20 cellular contexts compared by ENCODE assay signal in the genomic region with DNA sequence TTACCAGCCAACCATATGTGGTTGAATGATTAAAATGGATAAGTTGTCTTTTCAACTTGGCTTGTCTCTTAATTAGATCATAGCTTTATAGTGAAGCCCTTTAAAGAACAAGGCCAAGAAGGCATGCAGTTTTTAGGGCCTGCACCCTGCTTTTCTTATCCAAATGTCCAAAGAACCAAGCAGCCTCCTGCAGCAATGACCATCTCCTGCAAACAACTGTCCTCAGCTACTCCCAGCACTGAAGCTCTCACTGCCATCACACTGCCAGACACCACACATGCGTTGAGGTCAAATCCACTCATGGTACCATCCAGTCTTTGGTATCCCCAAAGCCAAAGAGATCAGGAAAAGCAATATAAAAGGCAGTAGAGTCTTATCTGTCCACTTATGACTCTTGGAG.
DNase-seq lines count a peak whose midpoint lies in the region; ATAC-seq and TF ChIP-seq lines count a peak whose summit lies in the region.
"Had no signal": no experiment of that assay in that cellular context is flagged by ENCODE, and none has a peak within 500 bp of the region (broad histone marks: within the 10 kb centered on the region; RNA-seq: fewer than 3 reads in every experiment).

No MANE protein-coding gene starts in this region.

- H3K9me3 Mint-ChIP-seq in neural progenitor cell = peaks cover 5% of the 10 kb centered on the region

- no peaks in the 10 kb centered on the region for H3F3A ChIP-seq in neural progenitor cell (ENCODE audit: low read depth)

- DNase-seq in NCI-H82 treated with DMSO at 0.1 percent for 48 hours (lab: John Stamatoyannopoulos, UW; ENCODE audit: unreplicated experiment) = peak; percentile 25
- DNase-seq in esophagus muscularis mucosa (ENCODE audit: extremely low spot score) = peak; percentile 26
- DNase-seq in neural progenitor cell (ENCODE audit: low spot score) = no peak
- no peak for DNase-seq in iPS-NIHi11 (ENCODE audit: low spot score)
- DNase-seq in glomerular visceral epithelial cell (ENCODE audit: extremely low spot score) = no peak
- DNase-seq: C1 segment of cervical spinal cord; CD4-positive, CD25-positive, alpha-beta regulatory T cell; CD8-positive, alpha-beta memory T cell; COR-L47; DMS 273 treated with DMSO at 0.1 percent for 48 hours; DMS53; DND-41; EL; HCEC 1CT; IMR-90 had no signal

- intact Hi-C loops in esophagus muscularis mucosa (cut with DNase I) = no loop called here

- peak overlapping the region; percentile 14 for H3K4me2 ChIP-seq in neural progenitor cell

- H3K4me3 ChIP-seq in HUES48 (ENCODE audit: low read depth, low read length) (peak overlapping the region; percentile 28), esophagus muscularis mucosa (no peak overlapping the region), neural progenitor cell (no peak overlapping the region)
- H3K4me3 ChIP-seq: GM12878, K562 had no signal

- no peak for TF ChIP-seq CTCF in esophagus muscularis mucosa (IDR thresholded peaks at IDR 0.05)
- TF ChIP-seq CTCF in neural progenitor cell (IDR thresholded peaks at IDR 0.05) = no peak

- H3K36me3 Mint-ChIP-seq in neural progenitor cell = no peaks in the 10 kb centered on the region

- no peak overlapping the region for H3K4me3 Mint-ChIP-seq in neural progenitor cell
- H3K4me3 Mint-ChIP-seq: B cell; CD4-positive, CD25-positive, alpha-beta regulatory T cell; CD8-positive, alpha-beta memory T cell had no signal

- WGBS in esophagus muscularis mucosa = 67% methylated on average over 1 of the region's 1 CpG

- peaks cover 3% of the 10 kb centered on the region for H3K4me1 Mint-ChIP-seq in neural progenitor cell
- H3K4me1 Mint-ChIP-seq: B cell; CD4-positive, CD25-positive, alpha-beta regulatory T cell; CD8-positive, alpha-beta memory T cell had no signal

- TF ChIP-seq EP300 in esophagus muscularis mucosa (IDR thresholded peaks at IDR 0.05) = no peak

- no peak for ATAC-seq in HG03442 (IDR thresholded peaks at IDR 0.05; ENCODE audit: unreplicated experiment)
- ATAC-seq: GM12878, K562 had no signal

- TF ChIP-seq POLR2A in esophagus muscularis mucosa (IDR thresholded peaks at IDR 0.05; ENCODE audit: low read depth) = no peak

- H3K9me3 ChIP-seq in HUES48 (ENCODE audit: control insufficient read depth, insufficient read depth, low read length) (peaks cover 30% of the 10 kb centered on the region), esophagus muscularis mucosa (peaks cover 0 to 11% (median 5%) of the 10 kb centered on the region in 4 donors), neural progenitor cell (ENCODE audit: low read depth) (no peaks in the 10 kb centered on the region)

- H3K36me3 ChIP-seq in HUES48 (ENCODE audit: control insufficient read depth, insufficient read depth, low read length) (no peaks in the 10 kb centered on the region), esophagus muscularis mucosa (no peaks in the 10 kb centered on the region), neural progenitor cell (no peaks in the 10 kb centered on the region)

- H3K27ac Mint-ChIP-seq in neural progenitor cell = no peak overlapping the region
- H3K27ac Mint-ChIP-seq: B cell; CD4-positive, CD25-positive, alpha-beta regulatory T cell; CD8-positive, alpha-beta memory T cell had no signal

- H3K9ac ChIP-seq in HUES48 (ENCODE audit: low read depth, low read length) (peak overlapping the region; percentile 4; the same call in 1 of the 2 replicates), neural progenitor cell (no peak overlapping the region)

- H3K27me3 Mint-ChIP-seq in neural progenitor cell (ENCODE audit: insufficient read depth, low read depth) = peaks cover 9% of the 10 kb centered on the region
- H3K27me3 Mint-ChIP-seq: B cell; CD4-positive, CD25-positive, alpha-beta regulatory T cell had no signal

- no peaks in the 10 kb centered on the region for H4K20me1 ChIP-seq in neural progenitor cell (ENCODE audit: low read depth)

- H3K27ac ChIP-seq in HUES48 (ENCODE audit: low read depth, low read length) (peak overlapping the region; percentile 87), esophagus muscularis mucosa (replicated peaks in 1 of 4) (no peak overlapping the region), neural progenitor cell (no peak overlapping the region)

- no peaks in the 10 kb centered on the region for H3K79me2 ChIP-seq in neural progenitor cell (ENCODE audit: low read depth)

- H2AFZ ChIP-seq in neural progenitor cell (replicated peaks) = no peak overlapping the region

- H3K27me3 ChIP-seq in HUES48 (ENCODE audit: control insufficient read depth, insufficient read depth, low read length) (no peaks in the 10 kb centered on the region; the same call in 1 of the 2 replicates), esophagus muscularis mucosa (no peaks in the 10 kb centered on the region), neural progenitor cell (no peaks in the 10 kb centered on the region)

- H3K4me1 ChIP-seq in HUES48 (ENCODE audit: control insufficient read depth, insufficient read depth, low read length) (peaks cover 29% of the 10 kb centered on the region), esophagus muscularis mucosa (no peaks in the 10 kb centered on the region), neural progenitor cell (peaks cover 7% of the 10 kb centered on the region)

Comparison
In these comparisons a context has a peak if more than half of its experiments do, and no peak if none do; other contexts are left out.
1. DNase-seq: peak in NCI-H82 treated with DMSO at 0.1 percent for 48 hours (single experiment) and esophagus muscularis mucosa (single experiment); none in neural progenitor cell (single experiment), iPS-NIHi11 (single experiment) and glomerular visceral epithelial cell (single experiment).